25 cellular contexts compared by ENCODE assay signal in the genomic region with DNA sequence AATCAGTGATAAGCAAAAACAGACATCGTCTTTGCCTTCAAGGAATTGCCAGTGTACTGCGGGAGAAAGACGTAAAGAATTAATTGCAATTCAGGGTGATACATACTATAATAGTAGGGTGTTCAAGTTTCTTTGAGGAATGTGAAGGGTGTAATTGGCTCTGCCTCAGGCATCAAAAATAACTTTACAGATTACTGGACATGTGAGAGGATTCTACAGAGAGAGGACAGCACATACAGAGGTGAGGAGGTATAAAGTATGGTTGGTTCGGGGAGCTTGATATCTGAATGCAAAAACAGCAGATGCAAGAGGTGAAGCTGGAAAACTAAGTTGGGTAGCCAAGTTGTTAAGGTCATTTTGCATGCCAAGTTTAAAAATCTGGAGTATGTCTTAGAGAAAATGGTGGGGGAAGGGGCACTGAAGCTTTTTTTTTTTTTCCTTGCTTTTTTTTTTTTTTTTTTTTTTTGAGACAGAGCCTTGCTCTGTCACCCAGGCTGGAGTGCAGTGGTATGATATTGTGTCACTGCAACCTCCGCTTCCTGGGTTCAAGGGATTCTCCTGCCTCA.
DNase-seq lines count a peak whose midpoint lies in the region; ATAC-seq lines count a peak whose summit lies in the region.
"Had no signal": no experiment of that assay in that cellular context is flagged by ENCODE, and none has a peak within 500 bp of the region (broad histone marks: within the 10 kb centered on the region; RNA-seq: fewer than 3 reads in every experiment).

No MANE protein-coding gene starts in this region.

- H3K27me3 ChIP-seq in rectal smooth muscle tissue (ENCODE audit: control insufficient read depth, insufficient read depth, low read length) = no peaks in the 10 kb centered on the region
- H3K27me3 ChIP-seq: BLaER1, cardiac muscle cell, esophagus squamous epithelium, neural progenitor cell, upper lobe of right lung had no signal

- no peak for DNase-seq in stimulated activated naive CD8-positive, alpha-beta T cell treated with anti-CD3 and anti-CD28 coated beads, Interleukin-15, Interleukin-2, amounts not matched to agents 100 U/mL and 50 U/mL, for 24 hours
- no peak for DNase-seq in left cardiac atrium
- no peak for DNase-seq in NCI-H2227 (lab: John Stamatoyannopoulos, UW; ENCODE audit: unreplicated experiment)
- DNase-seq in effector CD4-positive, alpha-beta T cell = no peak
- DNase-seq: activated CD4-positive, alpha-beta T cell treated with anti-CD3 and anti-CD28 coated beads, Interleukin-2, amount 10 ng/mL, durations not matched to agents 24 days and 14 days; activated CD8-positive, alpha-beta memory T cell treated with anti-CD3 and anti-CD28 coated beads, Interleukin-2, amount 50 U/mL, for 48 hours; activated effector memory CD4-positive, alpha-beta T cell treated with Interleukin-2 at 50 U/mL for 16 hours; activated naive CD8-positive, alpha-beta T cell treated with anti-CD3 and anti-CD28 coated beads, Interleukin-2, amount 50 U/mL, for 24 hours; esophagus squamous epithelium; GDM1; hippocampal formation; Karpas-422; NCI-H1092; NCI-H510A; RPMI8226; upper lobe of right lung had no signal

- H3K9me3 Mint-ChIP-seq in stimulated activated naive CD8-positive, alpha-beta T cell treated with anti-CD3 and anti-CD28 coated beads, Interleukin-15, Interleukin-2, amounts not matched to agents 100 ng/mL and 50 ng/mL, for 24 hours = no peaks in the 10 kb centered on the region
- H3K9me3 Mint-ChIP-seq: activated CD4-positive, alpha-beta T cell treated with anti-CD3 and anti-CD28 coated beads, Interleukin-2, amount 10 ng/mL, durations not matched to agents 24 days and 14 days; activated naive CD8-positive, alpha-beta T cell treated with anti-CD3 and anti-CD28 coated beads, Interleukin-2, amount 50 U/mL, for 24 hours; memory B cell; neural progenitor cell; stimulated activated memory B cell treated with anti-CD40 and anti-IgM and Interleukin-4, amounts not matched to agents 10 μg/mL and 1 μg/mL and 100 μg/mL, for 72 hours had no signal

- H3K27ac Mint-ChIP-seq in stimulated activated naive CD8-positive, alpha-beta T cell treated with anti-CD3 and anti-CD28 coated beads, Interleukin-15, Interleukin-2, amounts not matched to agents 100 ng/mL and 50 ng/mL, for 24 hours = peak overlapping the region; percentile 1
- H3K27ac Mint-ChIP-seq: activated CD4-positive, alpha-beta T cell treated with anti-CD3 and anti-CD28 coated beads, Interleukin-2, amount 10 ng/mL, durations not matched to agents 24 days and 14 days; activated naive CD8-positive, alpha-beta T cell treated with anti-CD3 and anti-CD28 coated beads, Interleukin-2, amount 50 U/mL, for 24 hours; memory B cell; neural progenitor cell; stimulated activated memory B cell treated with anti-CD40 and anti-IgM and Interleukin-4, amounts not matched to agents 10 μg/mL and 1 μg/mL and 100 μg/mL, for 72 hours had no signal

- peak overlapping the region; percentile 72 for H3K27ac ChIP-seq in rectal smooth muscle tissue (ENCODE audit: low read depth, low read length)
- H3K27ac ChIP-seq: BLaER1, cardiac muscle cell, neural progenitor cell had no signal

- no peak overlapping the region for H3K9ac ChIP-seq in rectal smooth muscle tissue (ENCODE audit: low read length)
- H3K9ac ChIP-seq: BLaER1, neural progenitor cell had no signal

- no peaks in the 10 kb centered on the region for H3K36me3 ChIP-seq in rectal smooth muscle tissue (ENCODE audit: control insufficient read depth, insufficient read depth, low read length)
- H3K36me3 ChIP-seq: cardiac muscle cell, esophagus squamous epithelium, neural progenitor cell, upper lobe of right lung had no signal

- intact Hi-C loops in left cardiac atrium (cut with DNase I) = loop anchor here in 1 of 2 donors (10.0 kb wide), 1 partner anchor 230 kb away; the partner anchor contains the start of gene FOSL2

- peaks cover 19% of the 10 kb centered on the region for H3K4me1 ChIP-seq in rectal smooth muscle tissue (ENCODE audit: control insufficient read depth, insufficient read depth, low read length)
- H3K4me1 ChIP-seq: neural progenitor cell had no signal

- peaks cover 7% of the 10 kb centered on the region for H3K36me3 Mint-ChIP-seq in stimulated activated naive CD8-positive, alpha-beta T cell treated with anti-CD3 and anti-CD28 coated beads, Interleukin-15, Interleukin-2, amounts not matched to agents 100 ng/mL and 50 ng/mL, for 24 hours (ENCODE audit: low read depth)
- H3K36me3 Mint-ChIP-seq: neural progenitor cell had no signal

- H3K27me3 Mint-ChIP-seq in stimulated activated naive CD8-positive, alpha-beta T cell treated with anti-CD3 and anti-CD28 coated beads, Interleukin-15, Interleukin-2, amounts not matched to agents 100 ng/mL and 50 ng/mL, for 24 hours = no peaks in the 10 kb centered on the region
- H3K27me3 Mint-ChIP-seq: activated CD4-positive, alpha-beta T cell treated with anti-CD3 and anti-CD28 coated beads, Interleukin-2, amount 10 ng/mL, durations not matched to agents 24 days and 14 days; activated naive CD8-positive, alpha-beta T cell treated with anti-CD3 and anti-CD28 coated beads, Interleukin-2, amount 50 U/mL, for 24 hours; memory B cell; stimulated activated memory B cell treated with anti-CD40 and anti-IgM and Interleukin-4, amounts not matched to agents 10 μg/mL and 1 μg/mL and 100 μg/mL, for 72 hours had no signal

- ATAC-seq in stimulated activated naive CD8-positive, alpha-beta T cell treated with anti-CD3 and anti-CD28 coated beads, Interleukin-15, Interleukin-2, amounts not matched to agents 100 U/mL and 50 U/mL, for 24 hours = no peak
- peak; percentile 31 to 55 for ATAC-seq in left cardiac atrium
- ATAC-seq in HG03139 (IDR thresholded peaks at IDR 0.05; ENCODE audit: unreplicated experiment) = no peak
- ATAC-seq in GM19452 (IDR thresholded peaks at IDR 0.05; ENCODE audit: unreplicated experiment) = no peak
- ATAC-seq: activated naive CD8-positive, alpha-beta T cell treated with anti-CD3 and anti-CD28 coated beads, Interleukin-2, amount 50 U/mL, for 24 hours; stimulated activated memory B cell treated with anti-CD40 and anti-IgM and Interleukin-4, amounts not matched to agents 10 μg/mL and 1 μg/mL and 100 μg/mL, for 72 hours; upper lobe of right lung had no signal

- H3K4me3 Mint-ChIP-seq in stimulated activated naive CD8-positive, alpha-beta T cell treated with anti-CD3 and anti-CD28 coated beads, Interleukin-15, Interleukin-2, amounts not matched to agents 100 ng/mL and 50 ng/mL, for 24 hours = no peak overlapping the region
- H3K4me3 Mint-ChIP-seq: activated CD4-positive, alpha-beta T cell treated with anti-CD3 and anti-CD28 coated beads, Interleukin-2, amount 10 ng/mL, durations not matched to agents 24 days and 14 days; activated naive CD8-positive, alpha-beta T cell treated with anti-CD3 and anti-CD28 coated beads, Interleukin-2, amount 50 U/mL, for 24 hours; memory B cell; neural progenitor cell; stimulated activated memory B cell treated with anti-CD40 and anti-IgM and Interleukin-4, amounts not matched to agents 10 μg/mL and 1 μg/mL and 100 μg/mL, for 72 hours had no signal

- H3K4me1 Mint-ChIP-seq in stimulated activated naive CD8-positive, alpha-beta T cell treated with anti-CD3 and anti-CD28 coated beads, Interleukin-15, Interleukin-2, amounts not matched to agents 100 ng/mL and 50 ng/mL, for 24 hours (ENCODE audit: low read depth) = no peaks in the 10 kb centered on the region
- H3K4me1 Mint-ChIP-seq: activated CD4-positive, alpha-beta T cell treated with anti-CD3 and anti-CD28 coated beads, Interleukin-2, amount 10 ng/mL, durations not matched to agents 24 days and 14 days; activated naive CD8-positive, alpha-beta T cell treated with anti-CD3 and anti-CD28 coated beads, Interleukin-2, amount 50 U/mL, for 24 hours; memory B cell; stimulated activated memory B cell treated with anti-CD40 and anti-IgM and Interleukin-4, amounts not matched to agents 10 μg/mL and 1 μg/mL and 100 μg/mL, for 72 hours had no signal

- no peak overlapping the region for H3K4me3 ChIP-seq in rectal smooth muscle tissue (ENCODE audit: low read length)
- H3K4me3 ChIP-seq: BLaER1, cardiac muscle cell, esophagus squamous epithelium, neural progenitor cell, upper lobe of right lung had no signal

Comparison
In these comparisons a context has a peak if more than half of its experiments do, and no peak if none do; other contexts are left out.
1. ATAC-seq: peak in left cardiac atrium (2 of 2); none in stimulated activated naive CD8-positive, alpha-beta T cell treated with anti-CD3 and anti-CD28 coated beads, Interleukin-15, Interleukin-2, amounts not matched to agents 100 U/mL and 50 U/mL, for 24 hours (single experiment), HG03139 (single experiment) and GM19452 (single experiment).